Comparison of ENCODE assay signal across 17 cellular contexts in the genomic region with DNA sequence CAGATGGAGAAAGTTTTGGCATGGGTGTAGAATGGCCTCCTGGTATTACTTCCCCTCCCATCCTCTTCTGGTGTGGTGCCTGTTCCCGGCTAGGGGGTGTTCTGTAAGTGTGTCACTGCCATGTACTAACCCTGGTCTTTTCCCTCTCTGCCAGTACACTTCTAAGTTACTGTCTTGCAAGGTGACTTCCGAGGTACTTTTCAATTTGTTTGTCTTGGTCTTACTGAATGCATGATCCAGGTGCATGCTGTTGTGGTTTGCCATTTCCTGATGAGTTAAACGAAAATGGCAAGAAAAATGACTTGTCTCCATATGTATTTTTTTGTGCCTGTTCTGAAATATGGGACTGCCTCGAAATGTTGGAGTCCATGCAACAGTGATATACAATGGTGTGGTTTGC. TPM values are rescaled to one million over a fixed set of nuclear protein-coding genes. Genes with fewer than 3 reads are reported as not detected.
DNase-seq lines count a peak whose midpoint lies in the region; ATAC-seq, FAIRE-seq and TF ChIP-seq lines count a peak whose summit lies in the region.
"Had no signal": no experiment of that assay in that cellular context is flagged by ENCODE, and none has a peak within 500 bp of the region (broad histone marks: within the 10 kb centered on the region; RNA-seq: fewer than 3 reads in every experiment).

No MANE protein-coding gene starts in this region.

- RAD21 ChIA-PET in GM12878 (lab: Charles Lee; ENCODE audit: unreplicated experiment), result interaction anchor here (1.0 kb wide), 1 partner anchor 13 kb away, joined by 4 read pairs; no protein-coding TSS in a partner anchor

- SMC1A ChIA-PET in GM12878 (lab: Charles Lee; ENCODE audit: uncharacterized antibody, unreplicated experiment), result interaction anchor here (0.9 to 2.9 kb wide), 2 partner anchors 12 to 255 kb away, joined by 3 to 12 read pairs; no protein-coding TSS in a partner anchor

- no peak for FAIRE-seq in GM12878 (lab: Jason Lieb, UNC)

- no peak for TF ChIP-seq POLR2A in GM12878 (IDR thresholded peaks at IDR 0.05; ENCODE audit: low read depth, low read length)

- TF ChIP-seq CTCF in Caco-2 (IDR thresholded peaks at IDR 0.05; ENCODE audit: insufficient read depth in 1 of 2, low read depth in 1 of 2, low read length in 1 of 2, severe bottlenecking in 1 of 2, unreplicated experiment in 1 of 2), result no peak
- TF ChIP-seq CTCF in GM12878 (IDR thresholded peaks at IDR 0.05 in 2 of 3, conservative IDR thresholded peaks at IDR 0.05 in 1 of 3; ENCODE audit: control insufficient read depth in 2 of 3, extremely low read depth in 1 of 3, insufficient read depth in 1 of 3, low read depth in 3 of 3, low read length in 3 of 3), result no peak
- TF ChIP-seq CTCF in psoas muscle (IDR thresholded peaks at IDR 0.05), result no peak

- no peak overlapping the region; the same call in none of the 2 replicates for H3K4me2 ChIP-seq in GM12878 (ENCODE audit: control insufficient read depth, insufficient read depth)

- no peak overlapping the region for H3K9ac ChIP-seq in GM12878 (ENCODE audit: control insufficient read depth, insufficient read depth, low read length)
- H3K9ac ChIP-seq: parathyroid adenoma had no signal

- peaks cover 13% of the 10 kb centered on the region for H3K4me1 Mint-ChIP-seq in Caco-2 (ENCODE audit: low read depth, unreplicated experiment)

- 24% methylated on average over 4 of the region's 4 CpGs for WGBS in GM12878 (ENCODE audit: insufficient coverage, insufficient replicate concordance, low lambda C conversion rate, missing lambda C conversion rate)
- 75 to 80% (median 79%) methylated on average over 4 of the region's 4 CpGs for WGBS in psoas muscle, 3 donors

- BruUV-seq in Caco-2 (replicated peaks; lab: Mats Ljungman, UMichigan) (no TSS peak), GM12878 (replicated peaks; lab: Mats Ljungman, UMichigan) (no TSS peak)

- DNase-seq in Caco-2, result no peak
- no peak for DNase-seq in GM12878 (ENCODE audit: low read depth, low spot score)
- no peak for DNase-seq in OCI-M1 (lab: John Stamatoyannopoulos, UW)
- DNase-seq in psoas muscle, result no peak
- DNase-seq in CD1c-positive myeloid dendritic cell (ENCODE audit: extremely low spot score), result no peak
- DNase-seq: activated T-cell treated with anti-CD3 and anti-CD28 coated beads, Interleukin-2, amount 50 U/mL, for 4 hours; dermis blood vessel endothelial cell; esophagus squamous epithelium; H7; NCI-H2029 treated with DMSO at 0.1 percent for 48 hours had no signal

- H3K27ac ChIP-seq in GM12878 (ENCODE audit: control insufficient read depth, insufficient read depth) (no peak overlapping the region; the same call in 1 of the 2 replicates), psoas muscle (no peak overlapping the region)
- H3K27ac ChIP-seq: C4-2B, esophagus squamous epithelium, parathyroid adenoma had no signal

- H3K27me3 ChIP-seq in Caco-2 (replicated peaks; ENCODE audit: control insufficient read depth, insufficient read depth, low read length), result no peaks in the 10 kb centered on the region
- H3K27me3 ChIP-seq in GM12878 (replicated peaks in 1 of 2; ENCODE audit: control insufficient read depth in 2 of 2, insufficient read depth in 2 of 2, low read length in 1 of 2), result no peaks in the 10 kb centered on the region
- no peaks in the 10 kb centered on the region for H3K27me3 ChIP-seq in psoas muscle (ENCODE audit: insufficient read depth in 3 of 3, low read length in 2 of 3)
- H3K27me3 ChIP-seq: esophagus squamous epithelium had no signal

- POLR2A ChIA-PET in Caco-2 (lab: Charles Lee) (no interaction called here), GM12878 (lab: Charles Lee) (interaction anchor here (0.5 kb wide), 2 partner anchors 20 to 177 kb away, joined by 3 to 10 read pairs; no protein-coding TSS in a partner anchor)

- H3K79me2 ChIP-seq in GM12878 (ENCODE audit: control insufficient read depth, insufficient read depth, low read length), result peaks cover 76% of the 10 kb centered on the region
- H3K79me2 ChIP-seq: parathyroid adenoma had no signal

- H3K4me3 ChIP-seq in Caco-2 (ENCODE audit: low read depth, low read length) (no peak overlapping the region), GM12878 (no peak overlapping the region), psoas muscle (no peak overlapping the region)
- H3K4me3 ChIP-seq: esophagus squamous epithelium had no signal

- TF ChIP-seq RAD21 in GM12878 (IDR thresholded peaks at IDR 0.05; ENCODE audit: insufficient read depth, low read depth, low read length), result no peak

- peaks cover 83% of the 10 kb centered on the region for H3K36me3 Mint-ChIP-seq in Caco-2 (ENCODE audit: insufficient read depth, unreplicated experiment)

- H3K27me3 Mint-ChIP-seq in Caco-2 (ENCODE audit: insufficient read depth, unreplicated experiment), result no peaks in the 10 kb centered on the region

- 0 out of 4 replicates have a peak, but pooled peaks of 1 of the 2 experiments have one; percentile 12 for TF ChIP-seq EP300 in GM12878 (IDR thresholded peaks at IDR 0.05; ENCODE audit: borderline replicate concordance in 1 of 2, control insufficient read depth in 1 of 2, low read depth in 2 of 2, low read length in 2 of 2)

- H3K36me3 ChIP-seq in Caco-2 (ENCODE audit: control insufficient read depth, insufficient read depth, low read length) (no peaks in the 10 kb centered on the region; the same call in none of the 2 replicates), GM12878 (ENCODE audit: control insufficient read depth in 2 of 2, insufficient read depth in 2 of 2, low read length in 1 of 2) (peaks cover 17 to 25% of the 10 kb centered on the region in 2 experiments; a peak in 3 of 4 replicates), psoas muscle (ENCODE audit: insufficient read depth in 1 of 2, low read depth in 1 of 2) (no peaks in the 10 kb centered on the region)
- H3K36me3 ChIP-seq: esophagus squamous epithelium had no signal

- H3K9me3 ChIP-seq in Caco-2, result no peaks in the 10 kb centered on the region
- no peaks in the 10 kb centered on the region for H3K9me3 ChIP-seq in GM12878 (replicated peaks; ENCODE audit: control insufficient read depth, insufficient read depth, low read length)
- H3K9me3 ChIP-seq in psoas muscle, result no peaks in the 10 kb centered on the region
- H3K9me3 ChIP-seq: esophagus squamous epithelium had no signal

- intact Hi-C loops in Caco-2 (cut with micrococcal nuclease; ENCODE audit: unreplicated experiment), result no loop called here
- intact Hi-C loops in GM12878 (cut with micrococcal nuclease; ENCODE audit: unreplicated experiment), result no loop called here
- intact Hi-C loops in psoas muscle (cut with DNase I), result no loop called here

- H3K4me1 ChIP-seq in Caco-2 (0 out of 2 replicates have a peak, but pooled peaks cover 5% of the 10 kb centered on the region), GM12878 (ENCODE audit: control insufficient read depth, insufficient read depth, low read length) (peaks cover 39% of the 10 kb centered on the region), psoas muscle (no peaks in the 10 kb centered on the region)
- H3K4me1 ChIP-seq: parathyroid adenoma had no signal

- CTCF ChIA-PET in Caco-2 (lab: Charles Lee), result no interaction called here
- CTCF ChIA-PET in GM12878 (lab: Yijun Ruan, JAX), result interaction anchor here (0.7 to 0.8 kb wide), 2 partner anchors 18 to 21 kb away, joined by 3 to 5 read pairs; no protein-coding TSS in a partner anchor

- H3K9me3 Mint-ChIP-seq in Caco-2 (ENCODE audit: unreplicated experiment), result no peaks in the 10 kb centered on the region
- H3K9me3 Mint-ChIP-seq: activated T-cell treated with anti-CD3 and anti-CD28 coated beads, Interleukin-2, amount 50 U/mL, for 4 hours; WTC11 had no signal

- peaks cover 3% of the 10 kb centered on the region for H4K20me1 ChIP-seq in GM12878 (ENCODE audit: control insufficient read depth, insufficient read depth)

- peak; percentile 59 for ATAC-seq in GM18868 (IDR thresholded peaks at IDR 0.05; ENCODE audit: unreplicated experiment)
- peak; percentile 53 for ATAC-seq in HG03378 (IDR thresholded peaks at IDR 0.05; ENCODE audit: unreplicated experiment)
- peak; percentile 59 for ATAC-seq in GM12878
- ATAC-seq in psoas muscle, result no peak
- ATAC-seq: activated T-cell treated with anti-CD3 and anti-CD28 coated beads, Interleukin-2, amount 50 U/mL, for 4 hours; WTC11 had no signal

- peak overlapping the region; percentile 50 for H3K27ac Mint-ChIP-seq in Caco-2 (ENCODE audit: unreplicated experiment)
- H3K27ac Mint-ChIP-seq: WTC11 had no signal

- no peak overlapping the region for H3K4me3 Mint-ChIP-seq in Caco-2 (ENCODE audit: unreplicated experiment)
- H3K4me3 Mint-ChIP-seq: activated T-cell treated with anti-CD3 and anti-CD28 coated beads, Interleukin-2, amount 50 U/mL, for 4 hours; WTC11 had no signal

- in situ Hi-C loops in GM12878 (cut with MboI), result no loop called here

- H2AFZ ChIP-seq in GM12878 (ENCODE audit: control insufficient read depth, low read depth, low read length), result no peak overlapping the region
- H2AFZ ChIP-seq: parathyroid adenoma had no signal

TF ChIP-seq in GM12878, 131 proteins besides CTCF, POLR2A, EP300 and RAD21 (continues in another document):
- TF ChIP-seq IKZF2 (IDR thresholded peaks at IDR 0.05), result 0 out of 4 replicates have a peak, but pooled peaks have one; percentile 14 to 29
- peak; percentile 62; the same call in 1 of the 2 replicates for TF ChIP-seq NFIC (IDR thresholded peaks at IDR 0.05; ENCODE audit: low read depth, low read length)
- TF ChIP-seq TCF3 (IDR thresholded peaks at IDR 0.05; ENCODE audit: borderline replicate concordance, insufficient read depth, low read depth, low read length), result no peak
- no peak for TF ChIP-seq ZNF274 (IDR thresholded peaks at IDR 0.05; ENCODE audit: insufficient read depth, insufficient read length)
- TF ChIP-seq BACH1 (IDR thresholded peaks at IDR 0.05; ENCODE audit: borderline replicate concordance), result no peak

RNA-seq across cellular contexts. Expression of a gene that starts 46.0 kb away (rescaled TPM):
- total RNA-seq in Caco-2 (2022) (0.36 and 0.42 TPM in 2 replicates), GM12878 (2014; rRNA removed) (not detected in 2 replicates), GM12878 (2014; rRNA removed; fragmentation: Illumina TruSeq; extraction: Trizol) (not detected in 2 replicates), GM12878 (2021) (not detected in 2 replicates), psoas muscle (not detected)
- total RNA-seq in GM12878 (2013; cell fraction: nucleolus; rRNA removed), result not detected in 2 replicates
- polyA plus RNA-seq in GM12878 (2011; ENCODE audit: low read depth), result not detected
- polyA plus RNA-seq in GM12878 (2011; rRNA removed) (0.04 TPM in 1 of 2 replicates, not detected in the other), GM12878 (2014; fragmentation: Illumina TruSeq; extraction: Trizol) (not detected in 2 replicates), GM12878 (2014; fragmentation: Nextera tagmentation; extraction: Ambion mirVana) (not detected), GM12878 (2014; rRNA removed) (not detected in 2 replicates), GM12878 (2016; fragmentation: Nextera tagmentation; extraction: Ambion mirVana) (not detected), psoas muscle (under 1 TPM in 1 of 3 donors, not detected in 2; 0.08 TPM)
- not detected in 2 replicates for polyA plus RNA-seq in GM12878 (2011; cell fraction: cytosol; rRNA removed)
- not detected in 2 replicates for polyA plus RNA-seq in GM12878 (2011; cell fraction: nucleus; rRNA removed)
- 0.04 and 0.16 TPM in 2 replicates for polyA plus RNA-seq in GM12878 (2012)
- polyA minus RNA-seq in GM12878 (2011; rRNA and poly(A)+ RNA removed), result not detected in 2 replicates
- polyA minus RNA-seq in GM12878 (2011; cell fraction: cytosol; rRNA and poly(A)+ RNA removed), result not detected in 2 replicates
- 0.12 TPM in 1 of 2 replicates, not detected in the other for polyA minus RNA-seq in GM12878 (2011; cell fraction: nucleus; rRNA and poly(A)+ RNA removed)
- total RNA-seq: dermis blood vessel endothelial cell, H7, M059J, RPMI7951, WTC11 had no signal

Comparison
In these comparisons a context has a peak if more than half of its experiments do, and no peak if none do; other contexts are left out.
1. ATAC-seq: peak in GM18868 (single experiment), HG03378 (single experiment) and GM12878 (single experiment); none in psoas muscle (0 of 4).